In the genomic region with DNA sequence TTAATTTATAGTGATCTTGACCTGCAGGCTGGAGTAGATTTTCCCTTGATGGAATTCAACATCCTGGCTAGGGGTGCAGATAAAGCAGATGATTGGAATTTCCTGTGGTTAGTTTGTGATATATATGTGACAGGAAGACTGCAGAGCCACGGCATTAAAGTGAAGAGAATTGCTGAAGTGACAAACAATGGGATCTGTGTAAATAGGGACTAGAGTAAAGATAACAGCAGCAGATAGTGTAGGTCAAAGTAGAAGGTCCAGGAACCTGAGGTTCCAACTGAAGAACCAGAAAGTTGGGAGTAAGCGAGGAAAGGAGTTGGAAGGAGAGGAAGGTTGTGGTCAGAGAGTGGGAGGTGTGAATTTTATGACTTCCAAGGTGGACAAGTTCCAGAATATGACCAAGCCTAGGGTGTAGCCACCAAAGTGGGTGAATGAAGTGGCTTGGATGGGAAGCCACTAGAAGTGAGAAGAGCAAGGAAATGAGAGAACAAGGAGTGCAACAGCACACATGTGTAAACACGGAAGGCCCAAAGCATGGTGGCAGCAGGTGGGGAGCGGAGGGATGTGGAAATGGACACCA, we compare ENCODE assay signal across 21 cellular contexts.
DNase-seq lines count a peak whose midpoint lies in the region; ATAC-seq and TF ChIP-seq lines count a peak whose summit lies in the region.
"Had no signal": no experiment of that assay in that cellular context is flagged by ENCODE, and none has a peak within 500 bp of the region (broad histone marks: within the 10 kb centered on the region; RNA-seq: fewer than 3 reads in every experiment).

No MANE protein-coding gene starts in this region.

- ATAC-seq in foreskin keratinocyte, result no peak
- ATAC-seq in GM18907 (IDR thresholded peaks at IDR 0.05; ENCODE audit: unreplicated experiment), result no peak
- ATAC-seq: activated naive CD4-positive, alpha-beta T cell treated with anti-CD3 and anti-CD28 coated beads, Interleukin-2, amount 50 U/mL, for 72 hours; HCT116 had no signal

- TF ChIP-seq CTCF in foreskin keratinocyte (conservative IDR thresholded peaks at IDR 0.05), result no peak

- H3K4me3 ChIP-seq in neuronal stem cell (ENCODE audit: low read length in 2 of 2), result no peak overlapping the region
- H3K4me3 ChIP-seq: transverse colon had no signal

- H2BK15ac ChIP-seq in neuronal stem cell (ENCODE audit: low read length), result no peak overlapping the region

- H3K9me3 ChIP-seq in neuronal stem cell (replicated peaks in 1 of 2; ENCODE audit: control insufficient read depth in 2 of 2, insufficient read depth in 1 of 2, low read depth in 1 of 2, low read length in 2 of 2), result no peaks in the 10 kb centered on the region
- H3K9me3 ChIP-seq: neutrophil, transverse colon had no signal

- H2BK12ac ChIP-seq in neuronal stem cell (ENCODE audit: low read length), result no peak overlapping the region

- no peak overlapping the region for H3K18ac ChIP-seq in neuronal stem cell (ENCODE audit: low read length)

- no peak overlapping the region for H2BK5ac ChIP-seq in neuronal stem cell (ENCODE audit: low read length)

- H3K9ac ChIP-seq in neuronal stem cell (ENCODE audit: low read depth, low read length, poor library complexity), result no peak overlapping the region

- H3K4me2 ChIP-seq in neuronal stem cell (ENCODE audit: insufficient read depth, low read length, poor library complexity, severe bottlenecking), result no peak overlapping the region

- H3K79me1 ChIP-seq in neuronal stem cell (ENCODE audit: low read depth, low read length), result no peaks in the 10 kb centered on the region

- H2BK120ac ChIP-seq in neuronal stem cell (ENCODE audit: low read depth, low read length), result no peak overlapping the region

- 100% methylated on average over 1 of the region's 4 CpGs; no CpG with 5 or more reads in 1 of the 2 donors for WGBS in neuronal stem cell (ENCODE audit: extremely low coverage in 2 of 2, insufficient read length in 2 of 2, insufficient replicate concordance in 1 of 2), 2 donors

- H3K4ac ChIP-seq in neuronal stem cell (ENCODE audit: low read length), result no peak overlapping the region

- H2AK5ac ChIP-seq in neuronal stem cell (ENCODE audit: low read depth, low read length), result no peak overlapping the region

- no peak overlapping the region for H3K23ac ChIP-seq in neuronal stem cell (ENCODE audit: low read depth, low read length, poor library complexity)

- H3K27me3 ChIP-seq in neuronal stem cell (ENCODE audit: control insufficient read depth in 3 of 3, insufficient read depth in 3 of 3, low read depth in 1 of 3, low read length in 3 of 3), result no peaks in the 10 kb centered on the region
- H3K27me3 ChIP-seq in foreskin keratinocyte, result no peaks in the 10 kb centered on the region
- H3K27me3 ChIP-seq: neutrophil, transverse colon had no signal

- H4K8ac ChIP-seq in neuronal stem cell (ENCODE audit: low read depth, low read length), result no peak overlapping the region

- no peak overlapping the region for H4K91ac ChIP-seq in neuronal stem cell (ENCODE audit: low read depth, low read length, poor library complexity)

- DNase-seq in DMS79 (lab: John Stamatoyannopoulos, UW), result peak; percentile 47
- DNase-seq in HT1080 (ENCODE audit: low read depth), result peak; percentile 53
- DNase-seq in SK-MEL-5 (ENCODE audit: low read depth, low spot score), result peak; percentile 76
- DNase-seq in neuronal stem cell (ENCODE audit: low spot score), result no peak
- no peak for DNase-seq in foreskin keratinocyte
- DNase-seq in cortex of kidney (lab: John Stamatoyannopoulos, UW), result no peak
- DNase-seq: anterior cingulate cortex; CD4-positive, CD25-positive, alpha-beta regulatory T cell; dermis blood vessel endothelial cell; DND-41; head of caudate nucleus; IMR-90; kidney glomerular epithelial cell; NCI-H1436; NCI-H748 treated with DMSO at 0.1 percent for 48 hours; stimulated activated CD8-positive, alpha-beta memory T cell treated with anti-CD3 and anti-CD28 coated beads, Interleukin-4, amount 100 ng/mL, for 48 hours; transverse colon had no signal

- H2AFZ ChIP-seq in neuronal stem cell (ENCODE audit: low read length), result no peak overlapping the region

- in situ Hi-C loops in SK-MEL-5 (cut with HindIII; ENCODE audit: low pct_unique_long_range_greater_than_20kb, low sequenced_read_pairs), result no loop called here

- no peaks in the 10 kb centered on the region for H3K4me1 ChIP-seq in neuronal stem cell (ENCODE audit: control insufficient read depth in 2 of 2, insufficient read depth in 1 of 2, low read depth in 1 of 2, low read length in 2 of 2)
- no peaks in the 10 kb centered on the region for H3K4me1 ChIP-seq in foreskin keratinocyte
- H3K4me1 ChIP-seq: transverse colon had no signal

- H3K14ac ChIP-seq in neuronal stem cell (ENCODE audit: low read length), result peak overlapping the region; percentile 50

- H3K27ac ChIP-seq in neuronal stem cell (replicated peaks; ENCODE audit: low read length) (no peak overlapping the region), foreskin keratinocyte (no peak overlapping the region)
- H3K27ac ChIP-seq: neutrophil, transverse colon had no signal

- no peaks in the 10 kb centered on the region for H3K36me3 ChIP-seq in neuronal stem cell (replicated peaks in 1 of 2; ENCODE audit: control insufficient read depth in 2 of 2, insufficient read depth in 2 of 2, low read length in 2 of 2)
- H3K36me3 ChIP-seq: neutrophil, transverse colon had no signal

Comparison
In these comparisons a context has a peak if more than half of its experiments do, and no peak if none do; other contexts are left out.
1. DNase-seq: peak in DMS79 (single experiment), HT1080 (single experiment) and SK-MEL-5 (single experiment); none in neuronal stem cell (single experiment), foreskin keratinocyte (0 of 2) and cortex of kidney (single experiment).